10 cellular contexts compared by ENCODE assay signal in the genomic region with DNA sequence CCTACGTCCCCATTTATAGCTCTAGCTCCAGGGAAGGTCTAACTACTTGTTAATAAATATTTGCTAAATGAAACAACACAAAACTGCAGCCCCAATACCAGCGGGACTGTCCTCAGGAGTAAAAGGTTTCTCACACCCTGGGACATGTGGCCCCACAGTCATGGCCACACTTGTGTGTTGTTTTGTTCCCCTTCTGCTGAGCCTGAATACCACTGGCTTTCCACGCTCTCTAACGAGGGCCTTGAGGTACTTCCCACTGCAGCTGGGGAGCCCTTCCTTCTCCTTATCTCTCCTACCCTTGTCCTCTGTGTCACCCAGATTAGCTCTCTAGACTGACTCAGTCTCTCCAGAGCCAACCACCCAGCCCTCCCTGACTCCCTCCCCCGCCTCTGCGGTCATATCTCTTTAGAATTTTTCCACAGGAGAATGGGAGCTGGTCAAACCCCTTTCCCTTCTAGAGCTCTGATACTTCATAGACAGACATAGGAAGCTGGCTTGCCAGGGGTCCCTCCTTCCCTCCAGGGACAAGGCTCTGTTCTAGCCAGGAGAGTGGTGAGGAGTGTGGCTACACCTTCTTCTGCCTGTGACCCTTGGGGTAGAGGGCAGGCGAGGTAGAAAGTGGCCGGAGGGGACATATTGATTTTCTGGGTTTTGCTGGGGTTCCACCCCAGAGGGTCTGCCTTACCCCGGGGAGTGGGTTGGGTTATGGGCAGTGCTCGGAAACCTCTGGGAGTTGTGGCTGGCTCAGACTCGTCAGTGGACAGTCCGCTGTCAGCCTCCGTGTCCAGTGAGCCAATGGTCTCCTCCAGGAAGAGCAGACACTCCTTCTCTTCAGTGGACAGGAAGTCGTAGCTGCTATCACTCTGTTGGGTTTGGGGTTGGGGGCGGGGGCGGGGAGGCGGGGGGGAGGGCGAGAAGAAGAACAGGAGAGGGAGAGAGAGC. TPM values are rescaled to one million over a fixed set of nuclear protein-coding genes. Genes with fewer than 3 reads are reported as not detected.
DNase-seq lines count a peak whose midpoint lies in the region; ATAC-seq and TF ChIP-seq lines count a peak whose summit lies in the region.
"Had no signal": no experiment of that assay in that cellular context is flagged by ENCODE, and none has a peak within 500 bp of the region (broad histone marks: within the 10 kb centered on the region; RNA-seq: fewer than 3 reads in every experiment).

No MANE protein-coding gene starts in this region.

- H3K36me3 ChIP-seq in HCT116 (ENCODE audit: control insufficient read depth in 1 of 2, insufficient read depth in 2 of 2, low read length in 2 of 2) (no peaks in the 10 kb centered on the region; a peak in 1 of 4 replicates), left ventricle myocardium inferior (no peaks in the 10 kb centered on the region), skeletal muscle tissue (ENCODE audit: control insufficient read depth in 3 of 3, insufficient read depth in 3 of 3, low read length in 3 of 3) (no peaks in the 10 kb centered on the region)

- no peaks in the 10 kb centered on the region for H3K79me2 ChIP-seq in HCT116 (ENCODE audit: insufficient read depth, low read length)

- no peak for ATAC-seq in HCT116
- ATAC-seq in GM21381 (IDR thresholded peaks at IDR 0.05; ENCODE audit: unreplicated experiment), result no peak
- ATAC-seq in omental fat pad (ENCODE audit: low FRiP score), result no peak

- H3K4me1 ChIP-seq in HCT116 (ENCODE audit: control insufficient read depth in 1 of 2, insufficient read depth in 2 of 2, low read length in 2 of 2), result peaks cover 43 to 95% of the 10 kb centered on the region in 2 experiments
- H3K4me1 ChIP-seq in left ventricle myocardium inferior, result peaks cover 53% of the 10 kb centered on the region
- peaks cover 13 to 19% (median 19%) of the 10 kb centered on the region in 3 donors for H3K4me1 ChIP-seq in skeletal muscle tissue (ENCODE audit: control insufficient read depth in 3 of 3, insufficient read depth in 3 of 3, low read length in 3 of 3)

- H3K9ac ChIP-seq in HCT116 (ENCODE audit: low read length), result peak overlapping the region; percentile 34
- H3K9ac ChIP-seq in skeletal muscle tissue (ENCODE audit: low read depth in 1 of 3, low read length in 3 of 3), result no peak overlapping the region

- no peaks in the 10 kb centered on the region for H4K20me1 ChIP-seq in HCT116 (ENCODE audit: insufficient read depth)

- H3K27me3 ChIP-seq in HCT116 (ENCODE audit: insufficient read depth, low read length) (no peaks in the 10 kb centered on the region), left ventricle myocardium inferior (ENCODE audit: low read depth) (no peaks in the 10 kb centered on the region), skeletal muscle tissue (ENCODE audit: control insufficient read depth in 3 of 3, insufficient read depth in 3 of 3, low read length in 3 of 3) (no peaks in the 10 kb centered on the region)

- no peak for TF ChIP-seq RAD21 in HCT116 (IDR thresholded peaks at IDR 0.05; ENCODE audit: low read depth)

- RAD21 ChIA-PET in HCT116 (lab: Charles Lee; ENCODE audit: low non-redundant PET in 1 of 2, low total read pairs in 2 of 2, uncharacterized antibody in 2 of 2, unreplicated experiment in 2 of 2), result no interaction called here

- H3K27ac ChIP-seq in HCT116 (ENCODE audit: low read depth, low read length), result no peak overlapping the region
- peak overlapping the region; percentile 93 for H3K27ac ChIP-seq in left ventricle myocardium inferior (replicated peaks)
- peak overlapping the region; percentile 11 for H3K27ac ChIP-seq in skeletal muscle tissue (ENCODE audit: low read depth, low read length)

- intact Hi-C loops in HCT116 (cut with micrococcal nuclease), result no loop called here
- intact Hi-C loops in left ventricle myocardium inferior (cut with micrococcal nuclease), result no loop called here

- CTCF ChIA-PET in HCT116 (lab: Charles Lee), result interaction anchor here (1.9 kb wide), 1 partner anchor 18 kb away, joined by 5 read pairs; no protein-coding TSS in a partner anchor

- no peak for TF ChIP-seq POLR2A in HCT116 (IDR thresholded peaks at IDR 0.05; ENCODE audit: borderline replicate concordance, extremely low read depth, insufficient read depth, insufficient read length)

- no peak for TF ChIP-seq CTCF in HCT116 (IDR thresholded peaks at IDR 0.05 in 2 of 3, conservative IDR thresholded peaks at IDR 0.05 in 1 of 3; ENCODE audit: borderline replicate concordance in 1 of 3, insufficient read depth in 1 of 3, low read depth in 2 of 3, low read length in 2 of 3)
- TF ChIP-seq CTCF in left ventricle myocardium inferior (IDR thresholded peaks at IDR 0.05; ENCODE audit: borderline replicate concordance), result no peak
- TF ChIP-seq CTCF in omental fat pad (IDR thresholded peaks at IDR 0.05), result no peak

- POLR2A ChIA-PET in HCT116 (lab: Charles Lee), result interaction anchor here (1.8 kb wide), 1 partner anchor 28 kb away, joined by 5 read pairs; the partner anchor contains the start of gene PFKFB2

- H3K4me2 ChIP-seq in HCT116 (ENCODE audit: low read length), result peak overlapping the region; percentile 68

- H3K4me3 ChIP-seq in HCT116 (replicated peaks in 1 of 2; ENCODE audit: low read depth in 1 of 2, low read length in 2 of 2) (no peak overlapping the region), left ventricle myocardium inferior (peak overlapping the region; percentile 29), skeletal muscle tissue (ENCODE audit: low read length in 3 of 3) (no peak overlapping the region)

- H3K9me3 ChIP-seq in HCT116 (ENCODE audit: control insufficient read depth in 1 of 2, insufficient read depth in 1 of 2, low read depth in 1 of 2, low read length in 2 of 2), result no peaks in the 10 kb centered on the region
- H3K9me3 ChIP-seq in left ventricle myocardium inferior (replicated peaks), result no peaks in the 10 kb centered on the region
- no peaks in the 10 kb centered on the region for H3K9me3 ChIP-seq in skeletal muscle tissue (ENCODE audit: control insufficient read depth in 3 of 3, low read length in 3 of 3)

- H3K9me2 ChIP-seq in HCT116 (ENCODE audit: insufficient read depth), result no peaks in the 10 kb centered on the region

- no TSS peak for BruUV-seq in HCT116 (replicated peaks; lab: Mats Ljungman, UMichigan)

- DNase-seq in HCT116 (ENCODE audit: low read depth, low spot score) (no peak), UCSD-AML1 (lab: John Stamatoyannopoulos, UW; ENCODE audit: unreplicated experiment) (peak; percentile 90), left ventricle myocardium inferior (no peak), germinal center (ENCODE audit: low spot score) (no peak), omental fat pad (ENCODE audit: low spot score) (no peak), cerebellum (ENCODE audit: low spot score) (no peak)

- no peak overlapping the region for H2AFZ ChIP-seq in HCT116 (ENCODE audit: low read depth, low read length, poor library complexity, severe bottlenecking)

TF ChIP-seq in HCT116, 20 proteins besides CTCF, POLR2A, EP300 and RAD21 (continues in another document):
- no peak for TF ChIP-seq JUND (IDR thresholded peaks at IDR 0.05)
- no peak for TF ChIP-seq ELF1 (IDR thresholded peaks at IDR 0.05; ENCODE audit: borderline replicate concordance, low read depth)
- TF ChIP-seq EZH2 (IDR thresholded peaks at IDR 0.05), result no peak
- TF ChIP-seq ATF3 (IDR thresholded peaks at IDR 0.05), result no peak
- TF ChIP-seq, protein P1, sequence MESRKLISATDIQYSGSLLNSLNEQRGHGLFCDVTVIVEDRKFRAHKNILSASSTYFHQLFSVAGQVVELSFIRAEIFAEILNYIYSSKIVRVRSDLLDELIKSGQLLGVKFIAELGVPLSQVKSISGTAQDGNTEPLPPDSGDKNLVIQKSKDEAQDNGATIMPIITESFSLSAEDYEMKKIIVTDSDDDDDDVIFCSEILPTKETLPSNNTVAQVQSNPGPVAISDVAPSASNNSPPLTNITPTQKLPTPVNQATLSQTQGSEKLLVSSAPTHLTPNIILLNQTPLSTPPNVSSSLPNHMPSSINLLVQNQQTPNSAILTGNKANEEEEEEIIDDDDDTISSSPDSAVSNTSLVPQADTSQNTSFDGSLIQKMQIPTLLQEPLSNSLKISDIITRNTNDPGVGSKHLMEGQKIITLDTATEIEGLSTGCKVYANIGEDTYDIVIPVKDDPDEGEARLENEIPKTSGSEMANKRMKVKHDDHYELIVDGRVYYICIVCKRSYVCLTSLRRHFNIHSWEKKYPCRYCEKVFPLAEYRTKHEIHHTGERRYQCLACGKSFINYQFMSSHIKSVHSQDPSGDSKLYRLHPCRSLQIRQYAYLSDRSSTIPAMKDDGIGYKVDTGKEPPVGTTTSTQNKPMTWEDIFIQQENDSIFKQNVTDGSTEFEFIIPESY (IDR thresholded peaks at IDR 0.05; ENCODE audit: extremely low read depth, insufficient replicate concordance, low read length), result no peak
- no peak for TF ChIP-seq ZFX (IDR thresholded peaks at IDR 0.05)
- no peak for TF ChIP-seq EGR1 (IDR thresholded peaks at IDR 0.05; ENCODE audit: low read depth)
- no peak for TF ChIP-seq TCF7L2 (IDR thresholded peaks at IDR 0.05; ENCODE audit: borderline replicate concordance, extremely low read depth, insufficient read depth, insufficient read length)
- no peak for TF ChIP-seq POLR2AphosphoS5 (IDR thresholded peaks at IDR 0.05; ENCODE audit: low read depth, low read length)
- TF ChIP-seq CEBPB (IDR thresholded peaks at IDR 0.05; ENCODE audit: low read depth), result no peak
- no peak for TF ChIP-seq CBX3 (IDR thresholded peaks at IDR 0.05; ENCODE audit: low read depth)
- TF ChIP-seq EZH2phosphoT487 (IDR thresholded peaks at IDR 0.05; ENCODE audit: borderline replicate concordance), result no peak
- no peak for TF ChIP-seq FOSL1 (IDR thresholded peaks at IDR 0.05; ENCODE audit: low read depth)

RNA-seq across cellular contexts. Expression of gene C1orf116, which starts 8.1 kb away (rescaled TPM):
- 3.6 TPM for total RNA-seq in HCT116 (2021; ENCODE audit: unreplicated experiment)
- polyA plus RNA-seq in HCT116 (2012), result 3.3 and 4.8 TPM in 2 replicates
- total RNA-seq in left ventricle myocardium inferior, result 0.74 TPM
- total RNA-seq in skeletal muscle tissue, result not detected
- total RNA-seq in omental fat pad, result under 1 TPM in 2 of 4 donors, not detected in 2; 0.13 to 0.16 TPM
- 0.09 TPM for total RNA-seq in cerebellum

RNA-seq across cellular contexts. Expression of gene YOD1, which starts 26.5 kb away (rescaled TPM):
- total RNA-seq in HCT116 (2021; ENCODE audit: unreplicated experiment) (13.6 TPM), left ventricle myocardium inferior (4.2 TPM), skeletal muscle tissue (13.0 TPM), omental fat pad (10 to 100 TPM in 1 of 4 donors, 1 to 10 TPM in 3; 6.1 to 11.7 (median 7.9) TPM), cerebellum (18.9 TPM)
- polyA plus RNA-seq in HCT116 (2012), result 5.1 and 6.2 TPM in 2 replicates

RNA-seq across cellular contexts. Expression of gene PFKFB2, which starts 28.6 kb away (rescaled TPM):
- total RNA-seq in HCT116 (2021; ENCODE audit: unreplicated experiment) (13.9 TPM), left ventricle myocardium inferior (107 TPM), skeletal muscle tissue (3.7 TPM), omental fat pad (10 to 100 TPM in 1 of 4 donors, 1 to 10 TPM in 3; 4.0 to 16.1 (median 6.1) TPM), cerebellum (10.4 TPM)
- polyA plus RNA-seq in HCT116 (2012), result 3.7 and 4.1 TPM in 2 replicates

RNA-seq across cellular contexts. Expression of gene FCAMR, which starts 54.2 kb away (rescaled TPM):
- total RNA-seq in HCT116 (2021; ENCODE audit: unreplicated experiment) (not detected), left ventricle myocardium inferior (not detected), skeletal muscle tissue (not detected), omental fat pad (not detected), cerebellum (not detected)
- not detected in 2 replicates for polyA plus RNA-seq in HCT116 (2012)
- total RNA-seq: pulmonary artery endothelial cell, subcutaneous adipose tissue had no signal
